29 cellular contexts compared by ENCODE assay signal in the genomic region with DNA sequence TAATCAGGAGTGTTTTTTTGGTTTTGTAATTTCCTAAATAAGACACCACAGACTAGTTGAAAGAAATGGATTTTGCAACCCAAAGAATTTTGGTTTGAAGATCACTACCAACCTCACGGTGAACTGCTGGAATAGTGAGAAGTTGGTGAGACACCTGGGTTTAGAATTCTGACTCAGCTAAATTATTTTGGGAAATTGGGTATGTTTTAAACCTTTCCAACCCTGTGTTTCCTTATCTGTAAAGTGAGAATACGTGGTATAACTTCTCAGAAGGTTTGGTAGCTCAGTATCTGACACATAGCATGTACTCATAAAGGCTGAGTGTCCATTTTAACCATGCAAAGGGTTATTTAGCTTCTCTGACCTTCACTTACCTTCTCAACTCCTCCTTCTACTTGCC.
"Had no signal": no experiment of that assay in that cellular context is flagged by ENCODE, and none has a peak within 500 bp of the region (broad histone marks: within the 10 kb centered on the region; RNA-seq: fewer than 3 reads in every experiment).

No MANE protein-coding gene starts in this region.

- H2AFZ ChIP-seq: parathyroid adenoma had no signal

- DNase-seq: naive thymus-derived CD8-positive, alpha-beta T cell; nephron progenitor cell; nucleus accumbens; posterior cingulate gyrus; psoas muscle; right cardiac atrium; spleen; stimulated activated CD4-positive, alpha-beta T cell treated with anti-CD3 and anti-CD28 coated beads, Interleukin-12 subunit alpha, Interleukin-12 subunit beta, amount 100 ng/mL, for 4 hours; stimulated activated CD4-positive, alpha-beta T cell treated with anti-CD3 and anti-CD28 coated beads, Interleukin-1b, Interleukin-23, amount 100 ng/mL, for 48 hours; stimulated activated CD4-positive, alpha-beta T cell treated with anti-CD3 and anti-CD28 coated beads, Interleukin-4, amount 100 ng/mL, for 1 hour; stimulated activated CD4-positive, alpha-beta T cell treated with anti-CD3 and anti-CD28 coated beads, Interleukin-4, amount 100 ng/mL, for 4 hours; stimulated activated CD8-positive, alpha-beta memory T cell treated with anti-CD3 and anti-CD28 coated beads, Interleukin-4, amount 100 ng/mL, for 48 hours; stimulated activated naive CD4-positive, alpha-beta T cell; stimulated activated naive CD8-positive, alpha-beta T cell treated with anti-CD3 and anti-CD28 coated beads, Interleukin-15, amount 100 ng/mL, for 72 hours; stimulated activated naive CD8-positive, alpha-beta T cell treated with anti-CD3 and anti-CD28 coated beads, Interleukin-15, Interleukin-2, amounts not matched to agents 100 U/mL and 50 U/mL, for 24 hours; substantia nigra; testis; tibial artery; transverse colon; upper lobe of right lung; uterus had no signal

- H3K4me1 ChIP-seq: parathyroid adenoma, psoas muscle, spleen, suprapubic skin, testis, tibial artery, transverse colon, upper lobe of right lung, uterus had no signal

- H3K9me3 ChIP-seq: neutrophil, psoas muscle, spleen, suprapubic skin, testis, tibial artery, transverse colon, upper lobe of right lung, uterus had no signal

- H3K4me3 ChIP-seq: psoas muscle, skin epidermis, smooth muscle cell, spleen, suprapubic skin, testis, tibial artery, transverse colon, upper lobe of right lung, uterus had no signal

- H3K36me3 ChIP-seq: neutrophil, spleen, suprapubic skin, tibial artery, transverse colon, upper lobe of right lung, uterus had no signal

- H3K9ac ChIP-seq: parathyroid adenoma had no signal

- H3K79me2 ChIP-seq: parathyroid adenoma had no signal

- H3K4me2 ChIP-seq: smooth muscle cell had no signal

- H3K27me3 ChIP-seq: suprapubic skin, testis, uterus had no signal

- H3K27ac ChIP-seq: neutrophil, parathyroid adenoma, psoas muscle, skin epidermis, spleen, suprapubic skin, testis, tibial artery, transverse colon, upper lobe of right lung, uterus had no signal

- ATAC-seq: naive thymus-derived CD8-positive, alpha-beta T cell; natural killer cell treated with Interleukin-12 subunit alpha and Interleukin-12 subunit beta and Interleukin-15 and Interleukin-18, amount 100 ng/mL, for 72 hours; psoas muscle; right cardiac atrium; sciatic nerve; stimulated activated memory B cell treated with anti-CD40 and anti-IgM and Interleukin-4, amounts not matched to agents 10 μg/mL and 1 μg/mL and 100 μg/mL, for 72 hours; stimulated activated naive CD8-positive, alpha-beta T cell treated with anti-CD3 and anti-CD28 coated beads, Interleukin-15, amount 100 ng/mL, for 72 hours; stimulated activated naive CD8-positive, alpha-beta T cell treated with anti-CD3 and anti-CD28 coated beads, Interleukin-15, Interleukin-2, amounts not matched to agents 100 U/mL and 50 U/mL, for 24 hours; upper lobe of right lung had no signal
